ENCODE assay signal across 1 cellular context in genomic region chr12:96194901-96195844, GRCh38.
TF ChIP-seq lines count a peak whose summit lies in the region.

No MANE protein-coding gene starts in this region.

TF ChIP-seq in GM12878, 131 proteins besides CTCF, POLR2A, EP300 and RAD21 (continued from another document and continues in another):
- TF ChIP-seq ZBTB40 (IDR thresholded peaks at IDR 0.05; ENCODE audit: borderline replicate concordance) (no peak; the same call in 1 of the 2 replicates), USF2 (IDR thresholded peaks at IDR 0.05; ENCODE audit: borderline replicate concordance, low read depth, low read length) (no peak), BHLHE40 (IDR thresholded peaks at IDR 0.05; ENCODE audit: borderline replicate concordance in 1 of 2, low read depth in 2 of 2, low read length in 1 of 2) (peak; percentile 63 to 86; a peak in 2 of 4 replicates), IKZF1 (conservative IDR thresholded peaks at IDR 0.05) (peak; percentile 79), CREB1 (IDR thresholded peaks at IDR 0.05; ENCODE audit: low read depth) (peak; percentile 54; the same call in 1 of the 2 replicates), RBBP5 (conservative IDR thresholded peaks at IDR 0.05) (no peak), RCOR1 (conservative IDR thresholded peaks at IDR 0.05; ENCODE audit: low read depth, low read length) (no peak), GATAD2B (conservative IDR thresholded peaks at IDR 0.05; ENCODE audit: low read depth) (no peak; the same call in 1 of the 2 replicates), SPI1 (IDR thresholded peaks at IDR 0.05; ENCODE audit: borderline replicate concordance, insufficient read depth, low read depth, low read length) (peak; percentile 55; the same call in 1 of the 2 replicates), ATF2 (IDR thresholded peaks at IDR 0.05; ENCODE audit: low read length) (peak; percentile 84), IKZF2 (IDR thresholded peaks at IDR 0.05) (peak; percentile 86 to 89), ZNF207 (IDR thresholded peaks at IDR 0.05; ENCODE audit: borderline replicate concordance) (no peak), CREM (IDR thresholded peaks at IDR 0.05; ENCODE audit: low read depth) (peak; percentile 72), DPF2 (IDR thresholded peaks at IDR 0.05) (no peak; the same call in none of the 2 replicates), PML (IDR thresholded peaks at IDR 0.05; ENCODE audit: low read length) (no peak), EED (IDR thresholded peaks at IDR 0.05; ENCODE audit: low read depth) (peak; percentile 84), TCF3 (IDR thresholded peaks at IDR 0.05; ENCODE audit: borderline replicate concordance, insufficient read depth, low read depth, low read length) (peak; percentile 64; the same call in 1 of the 2 replicates), MLLT1 (IDR thresholded peaks at IDR 0.05) (no peak), TCF12 (IDR thresholded peaks at IDR 0.05; ENCODE audit: low read depth, low read length) (peak; percentile 68; the same call in 1 of the 2 replicates), ATF7 (IDR thresholded peaks at IDR 0.05; ENCODE audit: low read depth) (peak; percentile 69), REST (IDR thresholded peaks at IDR 0.05; ENCODE audit: low read depth, low read length) (no peak), NFYA (IDR thresholded peaks at IDR 0.05; ENCODE audit: borderline replicate concordance, low read depth, low read length) (no peak), SMAD5 (IDR thresholded peaks at IDR 0.05; ENCODE audit: low read depth) (no peak), JUNB (IDR thresholded peaks at IDR 0.05) (peak; percentile 80), ZBTB11 (CRISPR knock-in tag; IDR thresholded peaks at IDR 0.05) (no peak)
- TF ChIP-seq, protein P1, sequence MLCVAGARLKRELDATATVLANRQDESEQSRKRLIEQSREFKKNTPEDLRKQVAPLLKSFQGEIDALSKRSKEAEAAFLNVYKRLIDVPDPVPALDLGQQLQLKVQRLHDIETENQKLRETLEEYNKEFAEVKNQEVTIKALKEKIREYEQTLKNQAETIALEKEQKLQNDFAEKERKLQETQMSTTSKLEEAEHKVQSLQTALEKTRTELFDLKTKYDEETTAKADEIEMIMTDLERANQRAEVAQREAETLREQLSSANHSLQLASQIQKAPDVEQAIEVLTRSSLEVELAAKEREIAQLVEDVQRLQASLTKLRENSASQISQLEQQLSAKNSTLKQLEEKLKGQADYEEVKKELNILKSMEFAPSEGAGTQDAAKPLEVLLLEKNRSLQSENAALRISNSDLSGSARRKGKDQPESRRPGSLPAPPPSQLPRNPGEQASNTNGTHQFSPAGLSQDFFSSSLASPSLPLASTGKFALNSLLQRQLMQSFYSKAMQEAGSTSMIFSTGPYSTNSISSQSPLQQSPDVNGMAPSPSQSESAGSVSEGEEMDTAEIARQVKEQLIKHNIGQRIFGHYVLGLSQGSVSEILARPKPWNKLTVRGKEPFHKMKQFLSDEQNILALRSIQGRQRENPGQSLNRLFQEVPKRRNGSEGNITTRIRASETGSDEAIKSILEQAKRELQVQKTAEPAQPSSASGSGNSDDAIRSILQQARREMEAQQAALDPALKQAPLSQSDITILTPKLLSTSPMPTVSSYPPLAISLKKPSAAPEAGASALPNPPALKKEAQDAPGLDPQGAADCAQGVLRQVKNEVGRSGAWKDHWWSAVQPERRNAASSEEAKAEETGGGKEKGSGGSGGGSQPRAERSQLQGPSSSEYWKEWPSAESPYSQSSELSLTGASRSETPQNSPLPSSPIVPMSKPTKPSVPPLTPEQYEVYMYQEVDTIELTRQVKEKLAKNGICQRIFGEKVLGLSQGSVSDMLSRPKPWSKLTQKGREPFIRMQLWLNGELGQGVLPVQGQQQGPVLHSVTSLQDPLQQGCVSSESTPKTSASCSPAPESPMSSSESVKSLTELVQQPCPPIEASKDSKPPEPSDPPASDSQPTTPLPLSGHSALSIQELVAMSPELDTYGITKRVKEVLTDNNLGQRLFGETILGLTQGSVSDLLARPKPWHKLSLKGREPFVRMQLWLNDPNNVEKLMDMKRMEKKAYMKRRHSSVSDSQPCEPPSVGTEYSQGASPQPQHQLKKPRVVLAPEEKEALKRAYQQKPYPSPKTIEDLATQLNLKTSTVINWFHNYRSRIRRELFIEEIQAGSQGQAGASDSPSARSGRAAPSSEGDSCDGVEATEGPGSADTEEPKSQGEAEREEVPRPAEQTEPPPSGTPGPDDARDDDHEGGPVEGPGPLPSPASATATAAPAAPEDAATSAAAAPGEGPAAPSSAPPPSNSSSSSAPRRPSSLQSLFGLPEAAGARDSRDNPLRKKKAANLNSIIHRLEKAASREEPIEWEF (IDR thresholded peaks at IDR 0.05; ENCODE audit: insufficient replicate concordance, low read depth, low read length), result no peak
- TF ChIP-seq, protein P2, sequence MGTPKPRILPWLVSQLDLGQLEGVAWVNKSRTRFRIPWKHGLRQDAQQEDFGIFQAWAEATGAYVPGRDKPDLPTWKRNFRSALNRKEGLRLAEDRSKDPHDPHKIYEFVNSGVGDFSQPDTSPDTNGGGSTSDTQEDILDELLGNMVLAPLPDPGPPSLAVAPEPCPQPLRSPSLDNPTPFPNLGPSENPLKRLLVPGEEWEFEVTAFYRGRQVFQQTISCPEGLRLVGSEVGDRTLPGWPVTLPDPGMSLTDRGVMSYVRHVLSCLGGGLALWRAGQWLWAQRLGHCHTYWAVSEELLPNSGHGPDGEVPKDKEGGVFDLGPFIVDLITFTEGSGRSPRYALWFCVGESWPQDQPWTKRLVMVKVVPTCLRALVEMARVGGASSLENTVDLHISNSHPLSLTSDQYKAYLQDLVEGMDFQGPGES (IDR thresholded peaks at IDR 0.05), result no peak
- TF ChIP-seq, protein P3, sequence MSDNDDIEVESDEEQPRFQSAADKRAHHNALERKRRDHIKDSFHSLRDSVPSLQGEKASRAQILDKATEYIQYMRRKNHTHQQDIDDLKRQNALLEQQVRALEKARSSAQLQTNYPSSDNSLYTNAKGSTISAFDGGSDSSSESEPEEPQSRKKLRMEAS (IDR thresholded peaks at IDR 0.05; ENCODE audit: low read depth, low read length), result no peak
- TF ChIP-seq, protein P4, sequence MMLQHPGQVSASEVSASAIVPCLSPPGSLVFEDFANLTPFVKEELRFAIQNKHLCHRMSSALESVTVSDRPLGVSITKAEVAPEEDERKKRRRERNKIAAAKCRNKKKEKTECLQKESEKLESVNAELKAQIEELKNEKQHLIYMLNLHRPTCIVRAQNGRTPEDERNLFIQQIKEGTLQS (IDR thresholded peaks at IDR 0.05; ENCODE audit: borderline replicate concordance, extremely low read depth, low read depth, low read length), result no peak
- TF ChIP-seq, protein P5, sequence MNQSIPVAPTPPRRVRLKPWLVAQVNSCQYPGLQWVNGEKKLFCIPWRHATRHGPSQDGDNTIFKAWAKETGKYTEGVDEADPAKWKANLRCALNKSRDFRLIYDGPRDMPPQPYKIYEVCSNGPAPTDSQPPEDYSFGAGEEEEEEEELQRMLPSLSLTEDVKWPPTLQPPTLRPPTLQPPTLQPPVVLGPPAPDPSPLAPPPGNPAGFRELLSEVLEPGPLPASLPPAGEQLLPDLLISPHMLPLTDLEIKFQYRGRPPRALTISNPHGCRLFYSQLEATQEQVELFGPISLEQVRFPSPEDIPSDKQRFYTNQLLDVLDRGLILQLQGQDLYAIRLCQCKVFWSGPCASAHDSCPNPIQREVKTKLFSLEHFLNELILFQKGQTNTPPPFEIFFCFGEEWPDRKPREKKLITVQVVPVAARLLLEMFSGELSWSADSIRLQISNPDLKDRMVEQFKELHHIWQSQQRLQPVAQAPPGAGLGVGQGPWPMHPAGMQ (IDR thresholded peaks at IDR 0.05; ENCODE audit: borderline replicate concordance), result no peak
